1 cellular context compared by ENCODE assay signal in genomic region chr19:41864374-41864773, GRCh38.
TF ChIP-seq lines count a peak whose summit lies in the region.

No MANE protein-coding gene starts in this region.

TF ChIP-seq in GM12878, 131 proteins besides CTCF, POLR2A, EP300 and RAD21:
- peak; percentile 26; the same call in 1 of the 2 replicates for TF ChIP-seq SMAD5 (IDR thresholded peaks at IDR 0.05; ENCODE audit: low read depth)
- TF ChIP-seq YY1 (IDR thresholded peaks at IDR 0.05; ENCODE audit: low read depth, low read length), result no peak
